In the genomic region with DNA sequence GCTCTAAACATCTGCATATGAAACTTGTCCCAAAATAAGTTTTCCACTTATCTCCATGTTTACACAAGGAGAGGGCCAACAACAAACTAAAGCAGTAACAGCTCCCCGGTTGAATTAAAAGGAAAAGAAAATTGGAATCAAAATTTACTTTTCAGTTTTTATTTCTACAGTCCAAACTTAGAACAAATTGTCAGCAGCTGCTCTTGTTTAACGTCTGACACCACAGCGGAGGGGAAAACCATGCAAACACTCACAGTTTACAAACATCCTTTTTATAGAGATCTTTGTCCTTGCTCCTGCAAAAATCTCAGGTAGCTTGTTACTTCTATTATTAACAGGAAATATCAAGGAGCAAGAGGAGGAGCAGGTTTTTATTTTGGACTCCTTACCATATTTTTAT, we compare ENCODE assay signal across 23 cellular contexts.
"Had no signal": no experiment of that assay in that cellular context is flagged by ENCODE, and none has a peak within 500 bp of the region (broad histone marks: within the 10 kb centered on the region; RNA-seq: fewer than 3 reads in every experiment).

No MANE protein-coding gene starts in this region.

- H3K36me3 Mint-ChIP-seq: activated naive CD4-positive, alpha-beta T cell treated with anti-CD3 and anti-CD28 coated beads, Interleukin-2, amount 50 U/mL, for 24 hours; immature natural killer cell; memory B cell; naive thymus-derived CD8-positive, alpha-beta T cell had no signal

- H3K4me1 ChIP-seq: ascending aorta, breast epithelium, gastrocnemius medialis, sigmoid colon had no signal

- H3K27me3 ChIP-seq: ascending aorta, breast epithelium, gastrocnemius medialis, ovary, sigmoid colon, thyroid gland had no signal

- H3K27me3 Mint-ChIP-seq: activated naive CD4-positive, alpha-beta T cell treated with anti-CD3 and anti-CD28 coated beads, Interleukin-2, amount 50 U/mL, for 24 hours had no signal

- DNase-seq: activated CD4-positive, alpha-beta T cell treated with anti-CD3 and anti-CD28 coated beads, Interleukin-2, amount 10 ng/mL, durations not matched to agents 7 days and 5 days; activated CD8-positive, alpha-beta memory T cell treated with anti-CD3 and anti-CD28 coated beads, Interleukin-2, amount 50 U/mL, for 4 hours; activated effector memory CD4-positive, alpha-beta T cell treated with Interleukin-2 at 50 U/mL for 16 hours; activated T-cell treated with anti-CD3 and anti-CD28 coated beads, Interleukin-2, amount 50 U/mL, for 48 hours; gastrocnemius medialis; head of caudate nucleus; immature natural killer cell; kidney glomerular epithelial cell; left ventricle myocardium superior; mucosa of descending colon; naive thymus-derived CD8-positive, alpha-beta T cell; ovary; sigmoid colon; stimulated activated CD4-positive, alpha-beta T cell treated with anti-CD3 and anti-CD28 coated beads, Interleukin-12 subunit alpha, Interleukin-12 subunit beta, amount 100 ng/mL, for 4 hours; stimulated activated CD4-positive, alpha-beta T cell treated with anti-CD3 and anti-CD28 coated beads, Interleukin-2, amount 100 ng/mL, for 24 hours; stimulated activated naive CD4-positive, alpha-beta T cell treated with Interleukin-2 at 50 U/mL for 16 hours; T1000; thyroid gland had no signal

- H3K4me3 ChIP-seq: ascending aorta, breast epithelium, coronary artery, gastrocnemius medialis, mucosa of descending colon, ovary, sigmoid colon, thyroid gland had no signal

- H3K9me3 ChIP-seq: ascending aorta, breast epithelium, gastrocnemius medialis, mucosa of descending colon, ovary, sigmoid colon, thyroid gland had no signal

- H3K4me1 Mint-ChIP-seq: activated CD4-positive, alpha-beta T cell treated with anti-CD3 and anti-CD28 coated beads, Interleukin-2, amount 10 ng/mL, durations not matched to agents 7 days and 5 days; activated naive CD4-positive, alpha-beta T cell treated with anti-CD3 and anti-CD28 coated beads, Interleukin-2, amount 50 U/mL, for 24 hours; immature natural killer cell; memory B cell; naive thymus-derived CD8-positive, alpha-beta T cell had no signal

- H3K36me3 ChIP-seq: ascending aorta, breast epithelium, gastrocnemius medialis, ovary, sigmoid colon, thyroid gland had no signal

- H3K9me3 Mint-ChIP-seq: activated CD4-positive, alpha-beta T cell treated with anti-CD3 and anti-CD28 coated beads, Interleukin-2, amount 10 ng/mL, durations not matched to agents 7 days and 5 days; activated naive CD4-positive, alpha-beta T cell treated with anti-CD3 and anti-CD28 coated beads, Interleukin-2, amount 50 U/mL, for 24 hours; immature natural killer cell; memory B cell; naive thymus-derived CD8-positive, alpha-beta T cell had no signal

- H3K27ac Mint-ChIP-seq: activated CD4-positive, alpha-beta T cell treated with anti-CD3 and anti-CD28 coated beads, Interleukin-2, amount 10 ng/mL, durations not matched to agents 7 days and 5 days; activated naive CD4-positive, alpha-beta T cell treated with anti-CD3 and anti-CD28 coated beads, Interleukin-2, amount 50 U/mL, for 24 hours; immature natural killer cell; memory B cell; naive thymus-derived CD8-positive, alpha-beta T cell had no signal

- H3K4me3 Mint-ChIP-seq: activated CD4-positive, alpha-beta T cell treated with anti-CD3 and anti-CD28 coated beads, Interleukin-2, amount 10 ng/mL, durations not matched to agents 7 days and 5 days; activated naive CD4-positive, alpha-beta T cell treated with anti-CD3 and anti-CD28 coated beads, Interleukin-2, amount 50 U/mL, for 24 hours; immature natural killer cell; memory B cell; naive thymus-derived CD8-positive, alpha-beta T cell had no signal

- H3K27ac ChIP-seq: ascending aorta, coronary artery, gastrocnemius medialis, ovary, sigmoid colon, thyroid gland had no signal
